In genomic region chr18:4455113-4455811, GRCh38 we compare ENCODE assay signal across 8 cellular contexts. TPM values are rescaled to one million over a fixed set of nuclear protein-coding genes. Genes with fewer than 3 reads are reported as not detected.
DNase-seq lines count a peak whose midpoint lies in the region; ATAC-seq, FAIRE-seq and TF ChIP-seq lines count a peak whose summit lies in the region.

DLGAP1 (minus strand) TSS chr18:4455307.

- 21% methylated on average over 45 of the region's 75 CpGs; no CpG with 5 or more reads in 1 of the 2 donors for WGBS in transverse colon (ENCODE audit: low coverage in 1 of 2), 2 donors

- H3K27me3 ChIP-seq in HUES48 (ENCODE audit: control insufficient read depth, insufficient read depth, low read length) (peaks cover 21% of the 10 kb centered on the region), bronchial epithelial cell (ENCODE audit: control insufficient read depth, insufficient read depth, low read length) (peaks cover 17% of the 10 kb centered on the region), transverse colon (peaks cover 57% of the 10 kb centered on the region)

- TF ChIP-seq POLR2A in transverse colon (IDR thresholded peaks at IDR 0.05), result no peak

- DNase-seq in activated CD8-positive, alpha-beta memory T cell treated with anti-CD3 and anti-CD28 coated beads for 24 hours, result peak; percentile 55
- no peak for DNase-seq in activated CD8-positive, alpha-beta memory T cell treated with anti-CD3 and anti-CD28 coated beads, Interleukin-2, amount 50 U/mL, for 4 hours
- DNase-seq in bronchial epithelial cell (ENCODE audit: low read depth) (peak; percentile 4), left lobe of liver (ENCODE audit: low spot score) (peak; percentile 47), transverse colon (peak; percentile 56), DMS53 treated with DMSO at 0.1 percent for 48 hours (lab: John Stamatoyannopoulos, UW; ENCODE audit: unreplicated experiment) (no peak), SHP77 (lab: John Stamatoyannopoulos, UW) (no peak)

- H3K9me3 ChIP-seq in HUES48 (ENCODE audit: control insufficient read depth, insufficient read depth, low read length) (no peaks in the 10 kb centered on the region), transverse colon (no peaks in the 10 kb centered on the region)

- intact Hi-C loops in transverse colon (cut with DNase I; ENCODE audit: low total_unique reads), result no loop called here

- H3K36me3 ChIP-seq in HUES48 (ENCODE audit: control insufficient read depth, insufficient read depth, low read length), result no peaks in the 10 kb centered on the region
- no peaks in the 10 kb centered on the region for H3K36me3 ChIP-seq in bronchial epithelial cell (ENCODE audit: control insufficient read depth, insufficient read depth, low read length)
- H3K36me3 ChIP-seq in transverse colon, result no peaks in the 10 kb centered on the region

- in situ Hi-C loops in transverse colon (cut with MboI; ENCODE audit: low pct_ligation_motif_present in 1 of 4, low pct_unique_long_range_greater_than_20kb in 1 of 4, low sequenced_read_pairs in 3 of 4), result no loop called here

- H3K9ac ChIP-seq in HUES48 (ENCODE audit: low read depth, low read length), result peak within 1 kb of the TSS; percentile 81

- peak within 1 kb of the TSS; percentile 71 for H3K27ac ChIP-seq in HUES48 (ENCODE audit: low read depth, low read length)
- peak within 1 kb of the TSS in 2 of 4 donors; percentile 39 to 58 for H3K27ac ChIP-seq in transverse colon

- TF ChIP-seq CTCF in bronchial epithelial cell (IDR thresholded peaks at IDR 0.05; ENCODE audit: insufficient read depth, low read length, severe bottlenecking) (no peak), transverse colon (IDR thresholded peaks at IDR 0.05) (no peak)

- peaks cover 34% of the 10 kb centered on the region for H3K4me1 ChIP-seq in HUES48 (ENCODE audit: control insufficient read depth, insufficient read depth, low read length)
- H3K4me1 ChIP-seq in transverse colon, result peaks cover 0 to 10% (median 9%) of the 10 kb centered on the region in 4 donors

- FAIRE-seq in bronchial epithelial cell (lab: Jason Lieb, UNC), result no peak

- H3K4me3 ChIP-seq in HUES48 (ENCODE audit: low read depth, low read length) (peak within 1 kb of the TSS; percentile 95), bronchial epithelial cell (ENCODE audit: low read depth, low read length) (peak within 1 kb of the TSS; percentile 5), transverse colon (peak within 1 kb of the TSS in 3 of 4 donors; percentile 35 to 53 (median 43))

- ATAC-seq in left lobe of liver, result peak; percentile 83

- no peak for TF ChIP-seq EP300 in transverse colon (IDR thresholded peaks at IDR 0.05; ENCODE audit: low read depth)

RNA-seq across cellular contexts. Expression of gene DLGAP1, which starts in this region (rescaled TPM):
- 0.26 TPM in 1 of 2 replicates, not detected in the other for total RNA-seq in bronchial epithelial cell
- 0.48 TPM for total RNA-seq in left lobe of liver
- 1 to 10 TPM; 2.7 to 7.2 (median 3.3) TPM for total RNA-seq in transverse colon

Comparison
In these comparisons a context has a peak if more than half of its experiments do, and no peak if none do; other contexts are left out.
1. DNase-seq: peak in activated CD8-positive, alpha-beta memory T cell treated with anti-CD3 and anti-CD28 coated beads for 24 hours (single experiment) and transverse colon (single experiment); none in activated CD8-positive, alpha-beta memory T cell treated with anti-CD3 and anti-CD28 coated beads, Interleukin-2, amount 50 U/mL, for 4 hours (single experiment), DMS53 treated with DMSO at 0.1 percent for 48 hours (single experiment) and SHP77 (0 of 2).
2. Peak in DNase-seq and H3K4me3 ChIP-seq in bronchial epithelial cell; RNA of the gene not detected or under 1 TPM.
3. Peak in DNase-seq and ATAC-seq in left lobe of liver; RNA of the gene not detected or under 1 TPM.
4. H3K4me3 ChIP-seq: peak in every context shown above with its lines; median percentile 95 in HUES48; 43 in transverse colon; 5 in bronchial epithelial cell.